9 cellular contexts compared by ENCODE assay signal in genomic region chr10:121597504-121598241, GRCh38. TPM values are rescaled to one million over a fixed set of nuclear protein-coding genes. Genes with fewer than 3 reads are reported as not detected.
DNase-seq lines count a peak whose midpoint lies in the region; ATAC-seq and TF ChIP-seq lines count a peak whose summit lies in the region.
"Had no signal": no experiment of that assay in that cellular context is flagged by ENCODE, and none has a peak within 500 bp of the region (broad histone marks: within the 10 kb centered on the region; RNA-seq: fewer than 3 reads in every experiment).

No MANE protein-coding gene starts in this region.

- no peaks in the 10 kb centered on the region for H3K9me3 ChIP-seq in osteoblast (ENCODE audit: low read depth, low read length)

- H2AFZ ChIP-seq in osteoblast (ENCODE audit: low read length) = no peak overlapping the region

- H3K4me3 ChIP-seq in LNCaP clone FGC (ENCODE audit: low read depth, low read length) = peak overlapping the region; percentile 46
- H3K4me3 ChIP-seq in fibroblast of villous mesenchyme (ENCODE audit: low read depth, low read length) = peak overlapping the region; percentile 54
- H3K4me3 ChIP-seq in osteoblast (ENCODE audit: insufficient read depth, low read length) = peak overlapping the region; percentile 47
- H3K4me3 ChIP-seq: GM12878 had no signal

- H3K79me2 ChIP-seq in osteoblast (ENCODE audit: insufficient read depth, low read length) = no peaks in the 10 kb centered on the region

- peak; percentile 27 for DNase-seq in COLO668 (lab: John Stamatoyannopoulos, UW; ENCODE audit: unreplicated experiment)
- no peak for DNase-seq in LNCaP clone FGC (ENCODE audit: low read depth)
- no peak for DNase-seq in fibroblast of villous mesenchyme (ENCODE audit: low read depth)
- no peak for DNase-seq in osteoblast (ENCODE audit: insufficient read length, low spot score, missing footprints)
- DNase-seq in COR-L47 (lab: John Stamatoyannopoulos, UW) = no peak
- no peak for DNase-seq in putamen (ENCODE audit: low spot score)
- DNase-seq in Kasumi-1 (lab: John Stamatoyannopoulos, UW) = no peak

- no peak for ATAC-seq in HG03045 (IDR thresholded peaks at IDR 0.05; ENCODE audit: unreplicated experiment)

- H3K27ac ChIP-seq in osteoblast (ENCODE audit: low read depth, low read length) = no peak overlapping the region

- no peaks in the 10 kb centered on the region for H4K20me1 ChIP-seq in osteoblast (ENCODE audit: insufficient read depth, low read length)

- H3K4me2 ChIP-seq in osteoblast (ENCODE audit: insufficient read depth, low read length) = peak overlapping the region; percentile 58

- H3K36me3 ChIP-seq in osteoblast (ENCODE audit: insufficient read depth, low read length) = no peaks in the 10 kb centered on the region

- peaks cover 35% of the 10 kb centered on the region for H3K27me3 ChIP-seq in osteoblast (ENCODE audit: insufficient read depth, low read length)

- TF ChIP-seq CTCF in LNCaP clone FGC (IDR thresholded peaks at IDR 0.05; ENCODE audit: control insufficient read depth, extremely low read depth, insufficient read depth) (no peak), fibroblast of villous mesenchyme (IDR thresholded peaks at IDR 0.05; ENCODE audit: insufficient read depth, low read depth, low read length) (no peak), osteoblast (IDR thresholded peaks at IDR 0.05; ENCODE audit: extremely low read depth, low read depth, low read length) (no peak)

- peaks cover 3% of the 10 kb centered on the region for H3K4me1 ChIP-seq in osteoblast (ENCODE audit: insufficient read depth, low read length)

RNA-seq across cellular contexts. Expression of gene FGFR2, which starts 0.6 kb away (rescaled TPM):
- 0.32 and 0.86 TPM in 2 replicates for total RNA-seq in fibroblast of villous mesenchyme
- 9.7 and 13.8 TPM in 2 replicates for total RNA-seq in osteoblast
